In the genomic region with DNA sequence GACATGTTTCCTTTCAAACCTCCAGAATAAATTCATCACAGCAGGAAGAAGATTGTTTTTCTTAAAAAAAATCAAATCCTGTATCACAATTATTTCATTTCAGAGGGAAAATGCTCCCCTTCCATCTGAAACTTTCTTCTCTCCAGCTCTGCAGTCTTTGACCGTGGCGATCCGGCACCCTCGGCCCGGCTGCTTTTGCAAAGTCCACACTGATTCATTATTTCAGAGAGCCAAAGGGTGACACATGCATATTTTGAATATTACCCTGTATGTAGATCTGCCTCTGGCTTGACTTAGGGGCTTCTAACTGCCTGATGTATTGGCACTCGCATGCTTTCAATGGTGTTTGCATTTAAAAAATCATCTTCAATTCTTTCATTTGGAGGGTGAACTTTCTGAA, we compare ENCODE assay signal across 18 cellular contexts.
DNase-seq lines count a peak whose midpoint lies in the region; ATAC-seq and TF ChIP-seq lines count a peak whose summit lies in the region.
"Had no signal": no experiment of that assay in that cellular context is flagged by ENCODE, and none has a peak within 500 bp of the region (broad histone marks: within the 10 kb centered on the region; RNA-seq: fewer than 3 reads in every experiment).

No MANE protein-coding gene starts in this region.

- no peak overlapping the region for H4K5ac ChIP-seq in H9 (ENCODE audit: insufficient read length, low read depth, low read length)

- no peak overlapping the region for H3T11ph ChIP-seq in H9 (ENCODE audit: low read length)

- intact Hi-C loops in head of caudate nucleus (cut with DNase I), result no loop called here

- no peaks in the 10 kb centered on the region for H3K23me2 ChIP-seq in H9 (ENCODE audit: insufficient read length, low read depth, low read length, poor library complexity, severe bottlenecking)

- H3K4me1 ChIP-seq in H9 (ENCODE audit: insufficient read depth, low read length) (peaks cover 6% of the 10 kb centered on the region; the same call in 1 of the 2 replicates), right atrium auricular region (no peaks in the 10 kb centered on the region), thoracic aorta (ENCODE audit: control insufficient read depth in 1 of 2, low read depth in 2 of 2) (peaks cover 0 to 10% of the 10 kb centered on the region in 2 donors)

- H3K4me3 ChIP-seq in right atrium auricular region, result no peak overlapping the region
- H3K4me3 ChIP-seq in thoracic aorta, result peak overlapping the region; percentile 52
- H3K4me3 ChIP-seq: cardiac muscle cell, gastrocnemius medialis had no signal

- H3K27ac ChIP-seq in H9 (ENCODE audit: insufficient read length, low read depth, low read length), result no peak overlapping the region
- H3K27ac ChIP-seq in right atrium auricular region, result no peak overlapping the region
- no peak overlapping the region for H3K27ac ChIP-seq in thoracic aorta
- H3K27ac ChIP-seq: C4-2B, cardiac muscle cell, gastrocnemius medialis had no signal

- H2AFZ ChIP-seq in H9 (ENCODE audit: low read length), result no peak overlapping the region

- no peaks in the 10 kb centered on the region for H3K9me3 ChIP-seq in H9 (ENCODE audit: control insufficient read depth, low read depth, low read length)
- H3K9me3 ChIP-seq in right atrium auricular region, result no peaks in the 10 kb centered on the region
- no peaks in the 10 kb centered on the region for H3K9me3 ChIP-seq in thoracic aorta
- H3K9me3 ChIP-seq: gastrocnemius medialis, stomach had no signal

- H3K4me3 Mint-ChIP-seq in H9, result no peak overlapping the region
- H3K4me3 Mint-ChIP-seq: T-helper 2 cell treated with Interferon-gamma antibody and Interleukin-4, amounts not matched to agents 5 μg/mL and 100 μg/mL, for 36 hours had no signal

- no peak overlapping the region for H3K9ac ChIP-seq in H9 (ENCODE audit: extremely low read depth, insufficient read length, low read length)

- no peaks in the 10 kb centered on the region for H3K27me3 Mint-ChIP-seq in H9 (ENCODE audit: low read depth)

- H3K4ac ChIP-seq in H9 (ENCODE audit: low read depth, low read length), result no peak overlapping the region

- H3K18ac ChIP-seq in H9 (ENCODE audit: insufficient read length, low read depth, low read length), result no peak overlapping the region

- no peak for DNase-seq in H9
- DNase-seq in astrocyte of the hippocampus (ENCODE audit: low read depth, low spot score), result peak; percentile 54
- DNase-seq in right atrium auricular region (ENCODE audit: low spot score), result peak; percentile 69
- DNase-seq in thoracic aorta (ENCODE audit: low spot score), result no peak
- no peak for DNase-seq in GM10266 (ENCODE audit: extremely low spot score)
- DNase-seq in head of caudate nucleus, result no peak
- no peak for DNase-seq in HCEC 1CT
- DNase-seq: activated CD4-positive, alpha-beta T cell treated with anti-CD3 and anti-CD28 coated beads for 48 hours; activated naive CD4-positive, alpha-beta T cell treated with anti-CD3 and anti-CD28 coated beads, Interleukin-2, amount 50 U/mL, for 16 hours; gastrocnemius medialis; NCI-H187; NCI-H510A; SHP77 treated with DMSO at 0.1 percent for 48 hours; stomach had no signal

- H2AK5ac ChIP-seq in H9 (ENCODE audit: insufficient read length, low read length), result no peak overlapping the region

- no peak overlapping the region for H3K14ac ChIP-seq in H9 (ENCODE audit: insufficient read depth, low read length)

- H3K4me2 ChIP-seq in H9 (ENCODE audit: insufficient read depth, insufficient read length, low read length), result no peak overlapping the region

- no peaks in the 10 kb centered on the region for H3K79me2 ChIP-seq in H9 (ENCODE audit: insufficient read depth, low read length)

- no peak for TF ChIP-seq CTCF in H9 (conservative IDR thresholded peaks at IDR 0.05)
- TF ChIP-seq CTCF in right atrium auricular region (IDR thresholded peaks at IDR 0.05), result no peak
- TF ChIP-seq CTCF in thoracic aorta (IDR thresholded peaks at IDR 0.05), result no peak
- TF ChIP-seq CTCF in GM10266 (IDR thresholded peaks at IDR 0.05; ENCODE audit: control insufficient read depth, insufficient read depth, low read depth, missing control alignments), result no peak

- no peak overlapping the region for H2BK5ac ChIP-seq in H9 (ENCODE audit: insufficient read length, low read length)

- no peaks in the 10 kb centered on the region for H4K20me1 ChIP-seq in H9 (ENCODE audit: control insufficient read depth, insufficient read depth, insufficient read length)

- no CpG with 5 or more reads among the region's 6 CpGs for WGBS in H9 (ENCODE audit: extremely low coverage, insufficient read length, low lambda C conversion rate)

- no peak overlapping the region for H4K8ac ChIP-seq in H9 (replicated peaks; ENCODE audit: insufficient read length, low read depth, low read length)

- no peak overlapping the region for H3K23ac ChIP-seq in H9 (ENCODE audit: insufficient read length, low read depth, low read length)

- no peak overlapping the region for H2BK15ac ChIP-seq in H9 (ENCODE audit: low read depth, low read length)

- H3K27me3 ChIP-seq in H9 (ENCODE audit: insufficient read depth, low read length) (no peaks in the 10 kb centered on the region), right atrium auricular region (no peaks in the 10 kb centered on the region), thoracic aorta (replicated peaks; ENCODE audit: insufficient read depth) (no peaks in the 10 kb centered on the region)
- H3K27me3 ChIP-seq: cardiac muscle cell, stomach had no signal

- no peak overlapping the region for H2BK20ac ChIP-seq in H9 (ENCODE audit: low read depth, low read length, poor library complexity, severe bottlenecking)

- H3K79me1 ChIP-seq in H9 (ENCODE audit: insufficient read depth, low read depth, low read length, poor library complexity, severe bottlenecking), result no peaks in the 10 kb centered on the region

- H2BK12ac ChIP-seq in H9 (ENCODE audit: insufficient read length, low read depth, low read length), result no peak overlapping the region

- H3K9me3 Mint-ChIP-seq in H9, result no peaks in the 10 kb centered on the region
- H3K9me3 Mint-ChIP-seq: T-helper 2 cell treated with Interferon-gamma antibody and Interleukin-4, amounts not matched to agents 5 μg/mL and 100 μg/mL, for 36 hours had no signal

- ATAC-seq in thoracic aorta (ENCODE audit: insufficient number of reproducible peaks, low FRiP score, low read depth), result no peak
- no peak for ATAC-seq in HG03196 (IDR thresholded peaks at IDR 0.05; ENCODE audit: unreplicated experiment)
- ATAC-seq: gastrocnemius medialis had no signal

- H3K27ac Mint-ChIP-seq in H9, result 0 out of 7 replicates have a peak overlapping the region, but pooled peaks of 1 of the 3 experiments have one; percentile 1
- H3K27ac Mint-ChIP-seq: T-helper 2 cell treated with Interferon-gamma antibody and Interleukin-4, amounts not matched to agents 5 μg/mL and 100 μg/mL, for 36 hours had no signal

- H4K91ac ChIP-seq in H9 (ENCODE audit: insufficient read length, low read depth, low read length), result no peak overlapping the region

- H3K36me3 Mint-ChIP-seq in H9 (ENCODE audit: insufficient read depth in 1 of 3, low read depth in 3 of 3), result no peaks in the 10 kb centered on the region

- H3K36me3 ChIP-seq in right atrium auricular region (no peaks in the 10 kb centered on the region), thoracic aorta (no peaks in the 10 kb centered on the region)
- H3K36me3 ChIP-seq: cardiac muscle cell, gastrocnemius medialis, stomach had no signal

- no peak overlapping the region for H2BK120ac ChIP-seq in H9 (ENCODE audit: low read depth, low read length, poor library complexity, severe bottlenecking)

- H3K56ac ChIP-seq in H9 (ENCODE audit: insufficient read length, low read depth, low read length), result peak overlapping the region; percentile 33

- peaks cover 23 to 33% of the 10 kb centered on the region in 2 experiments for H3K4me1 Mint-ChIP-seq in H9

Comparison
In these comparisons a context has a peak if more than half of its experiments do, and no peak if none do; other contexts are left out.
1. DNase-seq: peak in astrocyte of the hippocampus (single experiment) and right atrium auricular region (single experiment); none in H9 (single experiment), thoracic aorta (single experiment), GM10266 (single experiment), head of caudate nucleus (0 of 42) and HCEC 1CT (single experiment).